In the genomic region with DNA sequence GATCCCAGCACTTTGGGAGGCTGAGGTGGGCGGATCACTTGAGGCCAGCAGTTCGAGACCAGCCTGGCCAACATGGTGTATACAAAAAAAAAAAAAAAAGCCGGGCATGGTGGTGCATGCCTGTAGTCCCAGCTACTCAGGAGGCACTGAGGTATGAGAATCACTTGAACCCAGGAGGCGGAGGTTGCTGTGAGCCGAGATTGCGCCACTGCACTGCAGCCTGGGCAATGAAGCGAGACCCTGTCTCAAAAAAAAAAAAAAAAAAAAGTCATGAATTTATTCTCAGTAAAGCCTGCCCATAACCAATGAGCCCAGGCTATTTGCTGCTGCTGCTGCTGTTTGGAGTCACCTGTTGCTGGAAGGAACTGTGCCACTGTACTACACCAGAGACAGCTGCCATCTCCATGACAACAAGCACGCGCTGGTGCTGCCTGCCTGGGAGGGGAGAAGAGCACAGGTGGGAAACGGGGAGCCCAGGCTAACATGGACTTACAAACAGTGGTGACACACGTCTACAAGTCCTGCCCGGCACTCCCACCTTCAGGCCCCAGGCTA, we compare ENCODE assay signal across 15 cellular contexts. TPM values are rescaled to one million over a fixed set of nuclear protein-coding genes. Genes with fewer than 3 reads are reported as not detected.
A peak's percentile ranks its signal among the peaks of the same experiment; 100 is the strongest.
DNase-seq lines count a peak whose midpoint lies in the region.
"Had no signal": no experiment of that assay in that cellular context is flagged by ENCODE, and none has a peak within 500 bp of the region (broad histone marks: within the 10 kb centered on the region; RNA-seq: fewer than 3 reads in every experiment).

No MANE protein-coding gene starts in this region.

- no peak overlapping the region for H3K4me3 ChIP-seq in neuronal stem cell (ENCODE audit: low read length in 2 of 2)
- H3K4me3 ChIP-seq in mesenchymal stem cell (ENCODE audit: insufficient read depth in 1 of 2, low read depth in 1 of 2, low read length in 2 of 2): no peak overlapping the region
- H3K4me3 ChIP-seq: esophagus squamous epithelium had no signal

- H3K79me1 ChIP-seq in neuronal stem cell (ENCODE audit: low read depth, low read length) (no peaks in the 10 kb centered on the region), mesenchymal stem cell (replicated peaks; ENCODE audit: low read length, poor library complexity, severe bottlenecking) (no peaks in the 10 kb centered on the region)

- H2AK5ac ChIP-seq in neuronal stem cell (ENCODE audit: low read depth, low read length) (no peak overlapping the region), mesenchymal stem cell (ENCODE audit: low read length, severe bottlenecking) (no peak overlapping the region)

- H4K8ac ChIP-seq in neuronal stem cell (ENCODE audit: low read depth, low read length) (no peak overlapping the region), mesenchymal stem cell (ENCODE audit: low read length) (no peak overlapping the region)

- H2BK120ac ChIP-seq in neuronal stem cell (ENCODE audit: low read depth, low read length) (no peak overlapping the region), mesenchymal stem cell (ENCODE audit: low read depth, low read length) (no peak overlapping the region)

- H3K27ac ChIP-seq in neuronal stem cell (replicated peaks; ENCODE audit: low read length) (no peak overlapping the region), mesenchymal stem cell (ENCODE audit: low read length, poor library complexity, severe bottlenecking) (no peak overlapping the region)
- H3K27ac ChIP-seq: esophagus squamous epithelium had no signal

- no peak overlapping the region for H3K18ac ChIP-seq in neuronal stem cell (ENCODE audit: low read length)
- H3K18ac ChIP-seq in mesenchymal stem cell (ENCODE audit: low read depth in 1 of 2, low read length in 2 of 2): no peak overlapping the region

- H3K9me3 ChIP-seq in neuronal stem cell (replicated peaks in 1 of 2; ENCODE audit: control insufficient read depth in 2 of 2, insufficient read depth in 1 of 2, low read depth in 1 of 2, low read length in 2 of 2) (peaks cover under 1 to 6% of the 10 kb centered on the region in 2 donors), mesenchymal stem cell (ENCODE audit: control insufficient read depth, low read length) (no peaks in the 10 kb centered on the region)

- H3K36me3 ChIP-seq in neuronal stem cell (replicated peaks in 1 of 2; ENCODE audit: control insufficient read depth in 2 of 2, insufficient read depth in 2 of 2, low read length in 2 of 2) (peaks cover under 1 to 2% of the 10 kb centered on the region in 2 donors), mesenchymal stem cell (ENCODE audit: control insufficient read depth in 1 of 2, insufficient read depth in 2 of 2, low read depth in 1 of 2, low read length in 2 of 2) (no peaks in the 10 kb centered on the region)
- H3K36me3 ChIP-seq: esophagus squamous epithelium had no signal

- DNase-seq in NCI-H526 (lab: John Stamatoyannopoulos, UW) (peak; percentile 32 to 49), NCI-H526 treated with DMSO at 0.1 percent for 48 hours (lab: John Stamatoyannopoulos, UW) (no peak), NCI-H1105 (lab: John Stamatoyannopoulos, UW) (peak; percentile 59), SHP77 treated with DMSO at 0.1 percent for 48 hours (lab: John Stamatoyannopoulos, UW) (peak; percentile 48), renal cortical epithelial cell (ENCODE audit: low read depth) (peak; percentile 31), C1 segment of cervical spinal cord (lab: John Stamatoyannopoulos, UW) (no peak), neuronal stem cell (ENCODE audit: low spot score) (no peak), mesenchymal stem cell (no peak)
- DNase-seq: EL; esophagus squamous epithelium; mammary epithelial cell; stimulated activated CD4-positive, alpha-beta T cell treated with anti-CD3 and anti-CD28 coated beads, Interleukin-1b, Interleukin-23, amount 100 ng/mL, for 48 hours; T-helper 9 cell had no signal

- H3K4me2 ChIP-seq in neuronal stem cell (ENCODE audit: insufficient read depth, low read length, poor library complexity, severe bottlenecking) (no peak overlapping the region), mesenchymal stem cell (ENCODE audit: low read length, poor library complexity, severe bottlenecking) (no peak overlapping the region)

- H2BK5ac ChIP-seq in neuronal stem cell (ENCODE audit: low read length) (no peak overlapping the region), mesenchymal stem cell (ENCODE audit: low read depth, low read length, poor library complexity, severe bottlenecking) (no peak overlapping the region)

- H3K9ac ChIP-seq in neuronal stem cell (ENCODE audit: low read depth, low read length, poor library complexity) (no peak overlapping the region), mesenchymal stem cell (ENCODE audit: low read length) (no peak overlapping the region)

- H3K4me1 ChIP-seq in neuronal stem cell (ENCODE audit: control insufficient read depth in 2 of 2, insufficient read depth in 1 of 2, low read depth in 1 of 2, low read length in 2 of 2) (no peaks in the 10 kb centered on the region), mesenchymal stem cell (ENCODE audit: control insufficient read depth, insufficient read depth, low read depth, low read length) (peaks cover 6% of the 10 kb centered on the region)
- H3K4me1 ChIP-seq: esophagus squamous epithelium had no signal

- H3K14ac ChIP-seq in neuronal stem cell (ENCODE audit: low read length) (no peak overlapping the region), mesenchymal stem cell (ENCODE audit: low read length in 2 of 2) (no peak overlapping the region)

- no CpG with 5 or more reads among the region's 12 CpGs for WGBS in neuronal stem cell (ENCODE audit: extremely low coverage in 2 of 2, insufficient read length in 2 of 2, insufficient replicate concordance in 1 of 2), 2 donors
- WGBS in mesenchymal stem cell: 82% methylated on average over 12 of the region's 12 CpGs

- H3K23ac ChIP-seq in neuronal stem cell (ENCODE audit: low read depth, low read length, poor library complexity) (no peak overlapping the region), mesenchymal stem cell (ENCODE audit: low read length in 2 of 2) (no peak overlapping the region)

- H2BK15ac ChIP-seq in neuronal stem cell (ENCODE audit: low read length) (no peak overlapping the region), mesenchymal stem cell (ENCODE audit: low read depth, poor library complexity, severe bottlenecking) (no peak overlapping the region)

- H4K91ac ChIP-seq in neuronal stem cell (ENCODE audit: low read depth, low read length, poor library complexity) (no peak overlapping the region), mesenchymal stem cell (ENCODE audit: low read length) (no peak overlapping the region)

- H2AFZ ChIP-seq in neuronal stem cell (ENCODE audit: low read length): no peak overlapping the region
- H2AFZ ChIP-seq in mesenchymal stem cell (ENCODE audit: low read depth, low read length): no peak overlapping the region

- no peak overlapping the region for H2BK12ac ChIP-seq in neuronal stem cell (ENCODE audit: low read length)
- H2BK12ac ChIP-seq in mesenchymal stem cell (ENCODE audit: low read length in 2 of 2): no peak overlapping the region

- H3K4ac ChIP-seq in neuronal stem cell (ENCODE audit: low read length) (no peak overlapping the region), mesenchymal stem cell (ENCODE audit: low read depth in 1 of 2, low read length in 2 of 2) (no peak overlapping the region)

- H3K27me3 ChIP-seq in neuronal stem cell (ENCODE audit: control insufficient read depth in 3 of 3, insufficient read depth in 3 of 3, low read depth in 1 of 3, low read length in 3 of 3) (no peaks in the 10 kb centered on the region), mesenchymal stem cell (ENCODE audit: control insufficient read depth in 1 of 2, insufficient read depth in 1 of 2, low read length in 2 of 2) (peaks cover 33 to 40% of the 10 kb centered on the region in 2 experiments)
- H3K27me3 ChIP-seq: esophagus squamous epithelium had no signal

RNA-seq across cellular contexts. Expression of a gene that starts 11.3 kb away (rescaled TPM):
- total RNA-seq in renal cortical epithelial cell: 0.25 TPM in 1 of 2 replicates, not detected in the other
- 12.5 TPM for polyA plus RNA-seq in neuronal stem cell (2013, experiment 1 of 2)
- 13.8 TPM for polyA plus RNA-seq in neuronal stem cell (2013, experiment 2 of 2)
- not detected for polyA plus RNA-seq in mesenchymal stem cell (2013, experiment 1 of 2)
- polyA plus RNA-seq in mesenchymal stem cell (2013, experiment 2 of 2): not detected
- total RNA-seq: esophagus squamous epithelium, M059J, mammary epithelial cell had no signal
- polyA plus RNA-seq: mammary epithelial cell had no signal

RNA-seq across cellular contexts. Expression of a gene that starts 23.0 kb away (rescaled TPM):
- total RNA-seq in renal cortical epithelial cell: not detected in 2 replicates
- 19.1 TPM for polyA plus RNA-seq in neuronal stem cell (2013, experiment 1 of 2)
- 19.7 TPM for polyA plus RNA-seq in neuronal stem cell (2013, experiment 2 of 2)
- under 0.01 TPM for polyA plus RNA-seq in mesenchymal stem cell (2013, experiment 1 of 2)
- polyA plus RNA-seq in mesenchymal stem cell (2013, experiment 2 of 2): not detected
- total RNA-seq: activated CD8-positive, alpha-beta memory T cell treated with anti-CD3 and anti-CD28 coated beads for 36 hours; esophagus squamous epithelium; mammary epithelial cell had no signal
- polyA plus RNA-seq: mammary epithelial cell had no signal

Comparison
In these comparisons a context has a peak if more than half of its experiments do, and no peak if none do; other contexts are left out.
1. DNase-seq: peak in NCI-H526 (2 of 2), NCI-H1105 (single experiment), SHP77 treated with DMSO at 0.1 percent for 48 hours (single experiment) and renal cortical epithelial cell (single experiment); none in NCI-H526 treated with DMSO at 0.1 percent for 48 hours (single experiment), C1 segment of cervical spinal cord (0 of 14), neuronal stem cell (single experiment) and mesenchymal stem cell (single experiment).